12 cellular contexts compared by ENCODE assay signal in the genomic region with DNA sequence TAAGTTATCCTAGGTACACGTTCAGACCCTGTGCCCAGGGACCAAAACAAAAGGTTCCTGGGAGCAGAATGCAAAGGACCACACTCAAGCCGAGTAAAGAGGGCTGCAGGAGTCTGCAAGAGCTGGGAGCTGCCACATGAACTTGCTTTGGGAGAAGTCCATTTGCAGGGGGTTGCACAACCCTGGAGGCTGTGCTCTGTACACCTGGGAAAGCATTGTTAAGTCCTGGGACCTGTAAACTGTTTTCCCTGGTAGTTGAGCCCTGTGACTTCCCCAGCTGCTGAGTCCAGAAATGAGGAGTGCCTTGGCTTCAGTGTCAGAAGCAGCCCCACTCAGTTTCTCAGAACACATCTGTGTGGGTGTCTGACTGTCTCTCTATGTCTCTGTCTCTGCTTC.
DNase-seq lines count a peak whose midpoint lies in the region; ATAC-seq and TF ChIP-seq lines count a peak whose summit lies in the region.
"Had no signal": no experiment of that assay in that cellular context is flagged by ENCODE, and none has a peak within 500 bp of the region (broad histone marks: within the 10 kb centered on the region; RNA-seq: fewer than 3 reads in every experiment).

No MANE protein-coding gene starts in this region.

- H3K27ac Mint-ChIP-seq in glutamatergic neuron (ENCODE audit: unreplicated experiment) = peak overlapping the region; percentile 4
- H3K27ac Mint-ChIP-seq: activated CD4-positive, alpha-beta memory T cell treated with anti-CD3 and anti-CD28 coated beads, Interleukin-2, amount 10 ng/mL, durations not matched to agents 7 days and 5 days; stimulated activated memory B cell treated with anti-CD40 and anti-IgM and Interleukin-4, amounts not matched to agents 10 μg/mL and 1 μg/mL and 100 μg/mL, for 72 hours had no signal

- intact Hi-C loops in mucosa of descending colon (cut with DNase I, micrococcal nuclease) = no loop called here

- H3K4me3 Mint-ChIP-seq in glutamatergic neuron (ENCODE audit: unreplicated experiment) = no peak overlapping the region
- H3K4me3 Mint-ChIP-seq: activated CD4-positive, alpha-beta memory T cell treated with anti-CD3 and anti-CD28 coated beads, Interleukin-2, amount 10 ng/mL, durations not matched to agents 7 days and 5 days; stimulated activated memory B cell treated with anti-CD40 and anti-IgM and Interleukin-4, amounts not matched to agents 10 μg/mL and 1 μg/mL and 100 μg/mL, for 72 hours had no signal

- H3K9me2 ChIP-seq in SK-N-SH = no peaks in the 10 kb centered on the region

- H3K4me1 ChIP-seq in ACC112 (ENCODE audit: control insufficient read depth, insufficient read depth, low read length, unreplicated experiment) (peaks cover 22% of the 10 kb centered on the region), SK-N-SH (ENCODE audit: control insufficient read depth in 1 of 2, insufficient read depth in 2 of 2, low read depth in 1 of 2, low read length in 1 of 2) (peaks cover 22 to 33% of the 10 kb centered on the region in 2 experiments), rectal smooth muscle tissue (ENCODE audit: control insufficient read depth, insufficient read depth, low read length) (peaks cover 20% of the 10 kb centered on the region), mucosa of descending colon (ENCODE audit: low read depth) (peaks cover 2% of the 10 kb centered on the region)

- H3K27me3 Mint-ChIP-seq in glutamatergic neuron (ENCODE audit: unreplicated experiment) = peaks cover 5% of the 10 kb centered on the region

- no peak for TF ChIP-seq CTCF in SK-N-SH (IDR thresholded peaks at IDR 0.05)
- no peak for TF ChIP-seq CTCF in glutamatergic neuron (IDR thresholded peaks at IDR 0.05; ENCODE audit: partially characterized antibody, unreplicated experiment)
- TF ChIP-seq CTCF in mucosa of descending colon (IDR thresholded peaks at IDR 0.05) = no peak

- peak overlapping the region; percentile 39 for H2AFZ ChIP-seq in ACC112 (ENCODE audit: low read length, unreplicated experiment)
- no peak overlapping the region for H2AFZ ChIP-seq in SK-N-SH (ENCODE audit: low read depth)

- H3K9ac ChIP-seq in SK-N-SH (peak overlapping the region; percentile 40; the same call in 1 of the 2 replicates), rectal smooth muscle tissue (ENCODE audit: low read length) (no peak overlapping the region)

- H3K4me1 Mint-ChIP-seq in glutamatergic neuron (ENCODE audit: low read depth, unreplicated experiment) = peaks cover 3% of the 10 kb centered on the region

- ATAC-seq in GM19452 (IDR thresholded peaks at IDR 0.05; ENCODE audit: unreplicated experiment) = no peak
- no peak for ATAC-seq in GM21737 (IDR thresholded peaks at IDR 0.05; ENCODE audit: unreplicated experiment)
- ATAC-seq in mucosa of descending colon = no peak
- ATAC-seq: stimulated activated memory B cell treated with anti-CD40 and anti-IgM and Interleukin-4, amounts not matched to agents 10 μg/mL and 1 μg/mL and 100 μg/mL, for 72 hours had no signal

- no peak overlapping the region for H3K4me3 ChIP-seq in ACC112 (ENCODE audit: low read depth, low read length)
- H3K4me3 ChIP-seq in SK-N-SH (ENCODE audit: low read depth in 2 of 2, low read length in 1 of 2) = no peak overlapping the region
- H3K4me3 ChIP-seq in rectal smooth muscle tissue (ENCODE audit: low read length) = no peak overlapping the region
- no peak overlapping the region for H3K4me3 ChIP-seq in mucosa of descending colon

- peaks cover 42% of the 10 kb centered on the region for H3F3A ChIP-seq in SK-N-SH (replicated peaks; ENCODE audit: insufficient read depth)

- H4K20me1 ChIP-seq in SK-N-SH (ENCODE audit: insufficient read depth) = no peaks in the 10 kb centered on the region

- DNase-seq in SK-N-SH (no peak), glutamatergic neuron (no peak), mucosa of descending colon (no peak)
- no peak for DNase-seq in activated effector memory CD4-positive, alpha-beta T cell treated with anti-CD3 and anti-CD28 coated beads, Interleukin-2, amount 50 U/mL, for 16 hours
- DNase-seq: activated CD4-positive, alpha-beta memory T cell treated with anti-CD3 and anti-CD28 coated beads, Interleukin-2, amount 10 ng/mL, durations not matched to agents 7 days and 5 days; activated naive CD4-positive, alpha-beta T cell treated with anti-CD3 and anti-CD28 coated beads, Interleukin-2, amount 50 U/mL, for 16 hours; effector CD8-positive, alpha-beta T cell had no signal

- peak overlapping the region; percentile 69 for H3K27ac ChIP-seq in ACC112 (ENCODE audit: low read depth, low read length)
- peak overlapping the region; percentile 82 to 98 for H3K27ac ChIP-seq in SK-N-SH (ENCODE audit: low read depth in 2 of 2, low read length in 1 of 2)
- peak overlapping the region; percentile 82 for H3K27ac ChIP-seq in rectal smooth muscle tissue (ENCODE audit: low read depth, low read length)

- H3K9me3 ChIP-seq in SK-N-SH (no peaks in the 10 kb centered on the region), mucosa of descending colon (no peaks in the 10 kb centered on the region)

- TF ChIP-seq RAD21 in SK-N-SH (IDR thresholded peaks at IDR 0.05; ENCODE audit: low read length) = no peak

- H3K4me2 ChIP-seq in SK-N-SH = peak overlapping the region; percentile 66; the same call in 1 of the 2 replicates

- H3K27me3 ChIP-seq in ACC112 (ENCODE audit: insufficient read depth, low read length) (no peaks in the 10 kb centered on the region), SK-N-SH (ENCODE audit: insufficient read depth) (no peaks in the 10 kb centered on the region), rectal smooth muscle tissue (ENCODE audit: control insufficient read depth, insufficient read depth, low read length) (no peaks in the 10 kb centered on the region)

- no peaks in the 10 kb centered on the region for H3K9me3 Mint-ChIP-seq in glutamatergic neuron (ENCODE audit: unreplicated experiment)
- H3K9me3 Mint-ChIP-seq: activated CD4-positive, alpha-beta memory T cell treated with anti-CD3 and anti-CD28 coated beads, Interleukin-2, amount 10 ng/mL, durations not matched to agents 7 days and 5 days; stimulated activated memory B cell treated with anti-CD40 and anti-IgM and Interleukin-4, amounts not matched to agents 10 μg/mL and 1 μg/mL and 100 μg/mL, for 72 hours had no signal

- H3K36me3 ChIP-seq in ACC112 (ENCODE audit: insufficient read depth, low read length) = no peaks in the 10 kb centered on the region
- no peaks in the 10 kb centered on the region for H3K36me3 ChIP-seq in SK-N-SH (replicated peaks in 1 of 2; ENCODE audit: control insufficient read depth in 1 of 2, insufficient read depth in 2 of 2, low read length in 1 of 2)
- no peaks in the 10 kb centered on the region for H3K36me3 ChIP-seq in rectal smooth muscle tissue (ENCODE audit: control insufficient read depth, insufficient read depth, low read length)
- H3K36me3 ChIP-seq in mucosa of descending colon (ENCODE audit: low read depth) = no peaks in the 10 kb centered on the region

- POLR2A ChIA-PET in SK-N-SH (lab: Yijun Ruan, JAX) = no interaction called here

- no peak for TF ChIP-seq EP300 in SK-N-SH (IDR thresholded peaks at IDR 0.05; ENCODE audit: borderline replicate concordance in 1 of 2, low read depth in 1 of 2, low read length in 1 of 2)

- H3K79me2 ChIP-seq in ACC112 (ENCODE audit: control insufficient read depth, insufficient read depth, low read length, unreplicated experiment) (no peaks in the 10 kb centered on the region), SK-N-SH (ENCODE audit: insufficient read depth) (no peaks in the 10 kb centered on the region)

- 78% methylated on average over 1 of the region's 2 CpGs for WGBS in SK-N-SH (ENCODE audit: low lambda C conversion rate)

- H3K36me3 Mint-ChIP-seq in glutamatergic neuron (ENCODE audit: unreplicated experiment) = no peaks in the 10 kb centered on the region
- H3K36me3 Mint-ChIP-seq: stimulated activated memory B cell treated with anti-CD40 and anti-IgM and Interleukin-4, amounts not matched to agents 10 μg/mL and 1 μg/mL and 100 μg/mL, for 72 hours had no signal

- CTCF ChIA-PET in SK-N-SH (lab: Yijun Ruan, JAX) = interaction anchor here (0.9 to 3.9 kb wide), 6 partner anchors 10 to 159 kb away, joined by 3 to 13 read pairs (median 4); no protein-coding TSS in a partner anchor

TF ChIP-seq in SK-N-SH, 30 proteins besides CTCF, POLR2A, EP300 and RAD21:
- TF ChIP-seq NRF1 (IDR thresholded peaks at IDR 0.05; ENCODE audit: low read depth, low read length) (no peak), NFIC (IDR thresholded peaks at IDR 0.05; ENCODE audit: borderline replicate concordance) (no peak), TEAD4 (IDR thresholded peaks at IDR 0.05; ENCODE audit: borderline replicate concordance, insufficient read depth) (no peak), RCOR1 (IDR thresholded peaks at IDR 0.05; ENCODE audit: low read length) (no peak), RXRA (IDR thresholded peaks at IDR 0.05; ENCODE audit: borderline replicate concordance, low read depth) (no peak)
- TF ChIP-seq, protein P1, sequence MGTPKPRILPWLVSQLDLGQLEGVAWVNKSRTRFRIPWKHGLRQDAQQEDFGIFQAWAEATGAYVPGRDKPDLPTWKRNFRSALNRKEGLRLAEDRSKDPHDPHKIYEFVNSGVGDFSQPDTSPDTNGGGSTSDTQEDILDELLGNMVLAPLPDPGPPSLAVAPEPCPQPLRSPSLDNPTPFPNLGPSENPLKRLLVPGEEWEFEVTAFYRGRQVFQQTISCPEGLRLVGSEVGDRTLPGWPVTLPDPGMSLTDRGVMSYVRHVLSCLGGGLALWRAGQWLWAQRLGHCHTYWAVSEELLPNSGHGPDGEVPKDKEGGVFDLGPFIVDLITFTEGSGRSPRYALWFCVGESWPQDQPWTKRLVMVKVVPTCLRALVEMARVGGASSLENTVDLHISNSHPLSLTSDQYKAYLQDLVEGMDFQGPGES (IDR thresholded peaks at IDR 0.05; ENCODE audit: low read depth, low read length) = no peak
TF ChIP-seq in SK-N-SH: peak in this region for 0.
